1 cellular context compared by ENCODE assay signal in the genomic region with DNA sequence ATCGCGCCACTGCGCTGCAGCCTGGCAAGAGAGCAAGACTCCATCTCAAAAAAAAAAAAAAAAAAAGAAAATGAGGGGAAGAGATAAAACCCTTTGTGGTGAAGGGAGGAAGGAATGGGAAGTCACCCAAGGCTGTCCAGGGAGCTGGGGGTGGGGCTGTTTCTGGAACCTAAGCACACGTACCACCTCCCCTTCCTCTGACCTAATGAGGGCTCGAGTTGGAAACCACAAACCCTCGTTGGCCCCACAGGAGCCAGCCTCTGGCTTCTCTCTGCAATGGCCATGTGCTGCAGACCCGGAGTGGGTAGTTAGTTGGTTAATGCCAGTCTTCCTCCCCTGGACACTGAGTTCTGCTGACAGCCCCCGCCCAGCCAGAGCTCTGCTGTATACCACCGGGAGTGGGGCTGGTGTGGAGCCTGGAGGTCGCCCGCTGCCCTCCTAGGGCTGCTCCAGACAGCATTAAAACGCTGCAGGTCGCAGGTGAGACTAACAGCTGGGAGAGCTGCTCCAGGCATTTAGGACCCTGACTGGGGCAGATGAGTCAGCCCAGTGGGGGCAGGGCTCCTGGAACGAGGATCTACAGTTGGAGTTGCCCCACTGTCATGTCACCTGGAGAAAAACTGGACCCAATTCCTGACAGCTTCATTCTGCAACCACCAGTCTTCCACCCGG.
TF ChIP-seq lines count a peak whose summit lies in the region.

LGALS12 (plus strand) TSS at position 228 of the 672 bp plus-strand sequence; CDS start at position 603, 375 bp downstream.

TF ChIP-seq in HepG2, 621 proteins besides CTCF, POLR2A, EP300 and RAD21 (continued from another document):
- TF ChIP-seq, protein P1, sequence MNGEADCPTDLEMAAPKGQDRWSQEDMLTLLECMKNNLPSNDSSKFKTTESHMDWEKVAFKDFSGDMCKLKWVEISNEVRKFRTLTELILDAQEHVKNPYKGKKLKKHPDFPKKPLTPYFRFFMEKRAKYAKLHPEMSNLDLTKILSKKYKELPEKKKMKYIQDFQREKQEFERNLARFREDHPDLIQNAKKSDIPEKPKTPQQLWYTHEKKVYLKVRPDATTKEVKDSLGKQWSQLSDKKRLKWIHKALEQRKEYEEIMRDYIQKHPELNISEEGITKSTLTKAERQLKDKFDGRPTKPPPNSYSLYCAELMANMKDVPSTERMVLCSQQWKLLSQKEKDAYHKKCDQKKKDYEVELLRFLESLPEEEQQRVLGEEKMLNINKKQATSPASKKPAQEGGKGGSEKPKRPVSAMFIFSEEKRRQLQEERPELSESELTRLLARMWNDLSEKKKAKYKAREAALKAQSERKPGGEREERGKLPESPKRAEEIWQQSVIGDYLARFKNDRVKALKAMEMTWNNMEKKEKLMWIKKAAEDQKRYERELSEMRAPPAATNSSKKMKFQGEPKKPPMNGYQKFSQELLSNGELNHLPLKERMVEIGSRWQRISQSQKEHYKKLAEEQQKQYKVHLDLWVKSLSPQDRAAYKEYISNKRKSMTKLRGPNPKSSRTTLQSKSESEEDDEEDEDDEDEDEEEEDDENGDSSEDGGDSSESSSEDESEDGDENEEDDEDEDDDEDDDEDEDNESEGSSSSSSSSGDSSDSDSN (CRISPR knock-in tag; IDR thresholded peaks at IDR 0.05), result no peak
- TF ChIP-seq MED13 (CRISPR knock-in tag; IDR thresholded peaks at IDR 0.05) (no peak), SRSF4 (IDR thresholded peaks at IDR 0.05; ENCODE audit: low read depth, low read length, poor library complexity, severe bottlenecking) (no peak), BORCS8-MEF2B (CRISPR knock-in tag; IDR thresholded peaks at IDR 0.05) (no peak), RBM22 (optimal IDR thresholded peaks at IDR 0.05; ENCODE audit: low read length) (no peak), ZSCAN9 (CRISPR knock-in tag; IDR thresholded peaks at IDR 0.05; ENCODE audit: borderline replicate concordance) (no peak), ZNF75D (CRISPR knock-in tag; IDR thresholded peaks at IDR 0.05; ENCODE audit: borderline replicate concordance) (no peak), ZNF343 (CRISPR knock-in tag; IDR thresholded peaks at IDR 0.05) (no peak), ZKSCAN8 (CRISPR knock-in tag; IDR thresholded peaks at IDR 0.05; ENCODE audit: borderline replicate concordance) (no peak), ZSCAN21 (CRISPR knock-in tag; IDR thresholded peaks at IDR 0.05; ENCODE audit: borderline replicate concordance) (no peak), ELF1 (CRISPR knock-in tag; IDR thresholded peaks at IDR 0.05) (no peak), NR2C2 (CRISPR knock-in tag; IDR thresholded peaks at IDR 0.05; ENCODE audit: borderline replicate concordance) (no peak)
